9 cellular contexts compared by ENCODE assay signal in the genomic region with DNA sequence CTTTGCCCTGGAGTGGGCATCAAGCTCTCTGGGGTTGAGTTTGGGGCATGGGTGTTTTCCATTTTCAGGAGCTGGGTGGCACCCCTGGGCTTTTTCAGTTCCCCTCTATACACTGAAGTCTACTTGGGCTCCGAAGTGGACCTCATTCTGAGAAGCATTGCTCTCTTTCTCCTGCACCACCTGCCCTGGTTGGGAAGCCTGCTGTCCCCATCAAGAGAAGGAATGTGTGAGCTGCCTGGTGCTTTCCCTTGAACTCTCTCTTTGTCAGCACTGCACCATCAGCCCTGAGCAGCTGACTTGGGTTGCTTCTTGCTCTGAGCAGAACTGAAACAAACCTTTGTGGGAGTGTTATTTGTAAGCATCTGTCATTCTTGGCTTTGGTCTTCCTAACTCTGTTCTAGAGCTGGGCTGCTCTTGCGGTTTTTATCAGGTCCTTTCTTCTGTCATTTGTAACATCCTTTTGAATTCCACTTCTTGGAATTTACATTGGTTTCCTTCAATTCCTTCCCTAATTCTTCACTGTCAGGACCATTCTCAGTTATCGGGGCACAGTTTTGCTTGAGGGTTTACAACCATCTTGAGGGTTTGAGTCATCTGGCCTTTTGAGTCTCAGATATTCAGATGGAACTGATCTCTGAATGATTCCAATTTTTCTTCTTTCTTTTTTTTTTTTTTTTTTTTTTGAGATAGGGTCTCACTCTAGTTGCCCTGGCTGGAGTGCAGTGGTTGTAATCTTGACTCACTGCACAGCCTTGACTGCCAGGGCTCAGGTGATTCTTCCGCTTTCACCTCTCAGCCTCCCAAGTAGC. TPM values are rescaled to one million over a fixed set of nuclear protein-coding genes. Genes with fewer than 3 reads are reported as not detected.
DNase-seq lines count a peak whose midpoint lies in the region; ATAC-seq and TF ChIP-seq lines count a peak whose summit lies in the region.
"Had no signal": no experiment of that assay in that cellular context is flagged by ENCODE, and none has a peak within 500 bp of the region (broad histone marks: within the 10 kb centered on the region; RNA-seq: fewer than 3 reads in every experiment).

No MANE protein-coding gene starts in this region.

- POLR2A ChIA-PET in RWPE1 (lab: Yijun Ruan, JAX; ENCODE audit: low non-redundant PET) = no interaction called here

- ATAC-seq in GM18520 (IDR thresholded peaks at IDR 0.05; ENCODE audit: unreplicated experiment) = peak; percentile 84
- peak; percentile 88 for ATAC-seq in HG02610 (IDR thresholded peaks at IDR 0.05; ENCODE audit: unreplicated experiment)

- H3K27ac ChIP-seq in dorsolateral prefrontal cortex (peak overlapping the region in 54 of 59 donors; percentile 6 to 90 (median 80)), RWPE1 (no peak overlapping the region)

- H3K4me3 ChIP-seq in dorsolateral prefrontal cortex = peak overlapping the region in 5 of 59 donors; percentile 9 to 30 (median 11)

- intact Hi-C loops in dorsolateral prefrontal cortex (cut with DNase I) = no loop called here

- H3K27me3 ChIP-seq in dorsolateral prefrontal cortex = no peaks in the 10 kb centered on the region

- TF ChIP-seq CTCF in dorsolateral prefrontal cortex (IDR thresholded peaks at IDR 0.05 in 54 of 56, conservative IDR thresholded peaks at IDR 0.05 in 2 of 56; ENCODE audit: low read depth in 1 of 56, partially characterized antibody in 56 of 56) (peak in 1 of 56 donors; percentile 6), RWPE1 (conservative IDR thresholded peaks at IDR 0.05; ENCODE audit: low read depth) (no peak)

- CTCF ChIA-PET in RWPE1 (lab: Yijun Ruan, JAX) = interaction anchor here (0.6 kb wide), 1 partner anchor 486 kb away, joined by 4 read pairs; no protein-coding TSS in a partner anchor

- DNase-seq in OCI-M1 (lab: John Stamatoyannopoulos, UW) (peak; percentile 95), dorsolateral prefrontal cortex (peak in 9 of 10 donors; percentile 15 to 73 (median 65)), cortex of kidney (lab: John Stamatoyannopoulos, UW) (no peak), RWPE1 (ENCODE audit: low spot score) (no peak), NCI-H187 (lab: John Stamatoyannopoulos, UW) (no peak)
- peak in 2 of 3 experiments; percentile 27 to 49 for DNase-seq in stimulated activated CD4-positive, alpha-beta T cell treated with anti-CD3 and anti-CD28 coated beads, TNF-alpha, amount 100 ng/mL, for 24 hours (ENCODE audit: low read depth in 3 of 3)
- DNase-seq: left cardiac atrium had no signal

RNA-seq across cellular contexts. Expression of a gene that starts 20.5 kb away (rescaled TPM):
- 10 to 100 TPM; 50.3 to 89.3 (median 74.5) TPM for total RNA-seq in dorsolateral prefrontal cortex

RNA-seq across cellular contexts. Expression of a gene that starts 36.7 kb away (rescaled TPM):
- 1 to 10 TPM in 10 of 120 experiments, under 1 TPM in 75, not detected in 35; 0.10 to 1.4 (median 0.47) TPM for total RNA-seq in dorsolateral prefrontal cortex

RNA-seq across cellular contexts. Expression of a gene that starts 41.8 kb away (rescaled TPM):
- 10 to 100 TPM in 117 of 120 experiments, 1 to 10 TPM in 3; 9.3 to 19.5 (median 14.6) TPM for total RNA-seq in dorsolateral prefrontal cortex

RNA-seq across cellular contexts. Expression of a gene that starts 44.6 kb away (rescaled TPM):
- 1 to 10 TPM in 29 of 120 experiments, under 1 TPM in 82, not detected in 9; 0.20 to 2.8 (median 0.68) TPM for total RNA-seq in dorsolateral prefrontal cortex

RNA-seq across cellular contexts. Expression of a gene that starts 54.1 kb away (rescaled TPM):
- total RNA-seq in dorsolateral prefrontal cortex = 10 to 100 TPM in 86 of 120 experiments, 1 to 10 TPM in 34; 4.9 to 43.3 (median 11.4) TPM

Comparison
In these comparisons a context has a peak if more than half of its experiments do, and no peak if none do; other contexts are left out.
1. DNase-seq: peak in OCI-M1 (single experiment), dorsolateral prefrontal cortex (9 of 10) and stimulated activated CD4-positive, alpha-beta T cell treated with anti-CD3 and anti-CD28 coated beads, TNF-alpha, amount 100 ng/mL, for 24 hours (2 of 3); none in cortex of kidney (single experiment), RWPE1 (single experiment) and NCI-H187 (0 of 2).